Comparison of ENCODE assay signal across 8 cellular contexts in the genomic region with DNA sequence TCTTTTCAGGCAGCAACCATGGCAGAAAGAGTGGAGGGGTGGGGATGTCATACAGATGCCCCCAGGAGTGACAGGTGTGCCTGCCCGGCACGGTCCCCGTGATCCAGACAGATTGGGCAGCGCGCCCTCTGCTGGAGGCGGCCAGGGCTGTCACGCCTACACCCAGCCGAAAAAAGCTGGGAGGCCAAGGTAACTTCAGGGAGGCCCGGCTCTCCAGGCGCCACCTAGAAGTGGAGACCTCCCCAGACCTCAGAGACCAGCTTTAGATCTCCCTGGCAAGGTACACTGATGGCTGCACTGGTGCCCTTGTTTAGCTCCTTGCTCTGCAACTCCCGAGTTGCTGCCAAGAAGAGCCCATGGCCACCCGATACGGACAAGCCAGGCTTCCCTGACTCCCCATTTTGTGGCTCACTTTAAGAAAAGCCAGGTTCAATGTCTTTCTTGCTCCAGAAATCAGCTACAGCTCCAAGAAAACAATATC. TPM values are rescaled to one million over a fixed set of nuclear protein-coding genes. Genes with fewer than 3 reads are reported as not detected.
DNase-seq lines count a peak whose midpoint lies in the region; ATAC-seq and TF ChIP-seq lines count a peak whose summit lies in the region.

No MANE protein-coding gene starts in this region.

- H3K36me3 Mint-ChIP-seq in CD8-positive, alpha-beta memory T cell: no peaks in the 10 kb centered on the region
- no peaks in the 10 kb centered on the region for H3K36me3 Mint-ChIP-seq in activated CD8-positive, alpha-beta memory T cell treated with anti-CD3 and anti-CD28 coated beads, Interleukin-2, amount 10 ng/mL, durations not matched to agents 7 days and 5 days
- H3K36me3 Mint-ChIP-seq in endodermal cell (ENCODE audit: low read depth): no peaks in the 10 kb centered on the region
- H3K36me3 Mint-ChIP-seq in naive thymus-derived CD4-positive, alpha-beta T cell: no peaks in the 10 kb centered on the region
- H3K36me3 Mint-ChIP-seq in stimulated activated effector memory CD8-positive, alpha-beta T cell treated with anti-CD3 and anti-CD28 coated beads, Interleukin-12 subunit alpha, Interleukin-12 subunit beta, amount 100 ng/mL, for 72 hours: no peaks in the 10 kb centered on the region

- H3K27ac ChIP-seq in CD8-positive, alpha-beta memory T cell (ENCODE audit: low read depth, low read length): no peak overlapping the region
- no peak overlapping the region for H3K27ac ChIP-seq in HEK293 (ENCODE audit: extremely low read depth, low read depth, low read length)
- H3K27ac ChIP-seq in endodermal cell (ENCODE audit: low read depth, low read length): no peak overlapping the region
- H3K27ac ChIP-seq in naive thymus-derived CD4-positive, alpha-beta T cell (ENCODE audit: low read depth, low read length): no peak overlapping the region

- TF ChIP-seq CTCF in HEK293 (tag by site-specific recombination; IDR thresholded peaks at IDR 0.05): peak; percentile 85
- TF ChIP-seq CTCF in endodermal cell (conservative IDR thresholded peaks at IDR 0.05): peak; percentile 98

- ATAC-seq in activated CD8-positive, alpha-beta memory T cell treated with anti-CD3 and anti-CD28 coated beads, Interleukin-2, amount 10 ng/mL, durations not matched to agents 7 days and 5 days: peak; percentile 95
- ATAC-seq in naive thymus-derived CD4-positive, alpha-beta T cell: peak; percentile 93
- peak; percentile 93 for ATAC-seq in stimulated activated effector memory CD8-positive, alpha-beta T cell treated with anti-CD3 and anti-CD28 coated beads, Interleukin-12 subunit alpha, Interleukin-12 subunit beta, amount 100 ng/mL, for 72 hours
- ATAC-seq in GM21528 (IDR thresholded peaks at IDR 0.05; ENCODE audit: low FRiP score, unreplicated experiment): no peak

- POLR2A ChIA-PET in CD8-positive, alpha-beta memory T cell (lab: Charles Lee): no interaction called here
- POLR2A ChIA-PET in HEK293 (lab: Yijun Ruan, JAX): no interaction called here
- POLR2A ChIA-PET in naive thymus-derived CD4-positive, alpha-beta T cell (lab: Charles Lee): no interaction called here

- intact Hi-C loops in naive thymus-derived CD4-positive, alpha-beta T cell (cut with micrococcal nuclease): loop anchor here (1.0 to 2.0 kb wide), 4 partner anchors 45 to 346 kb away; a partner anchor contains a TSS

- H3K27ac Mint-ChIP-seq in CD8-positive, alpha-beta memory T cell: no peak overlapping the region
- no peak overlapping the region for H3K27ac Mint-ChIP-seq in activated CD8-positive, alpha-beta memory T cell treated with anti-CD3 and anti-CD28 coated beads, Interleukin-2, amount 10 ng/mL, durations not matched to agents 7 days and 5 days
- no peak overlapping the region for H3K27ac Mint-ChIP-seq in endodermal cell
- no peak overlapping the region for H3K27ac Mint-ChIP-seq in naive thymus-derived CD4-positive, alpha-beta T cell
- H3K27ac Mint-ChIP-seq in stimulated activated effector memory CD8-positive, alpha-beta T cell treated with anti-CD3 and anti-CD28 coated beads, Interleukin-12 subunit alpha, Interleukin-12 subunit beta, amount 100 ng/mL, for 72 hours: no peak overlapping the region

- no peak overlapping the region for H3K4me3 ChIP-seq in CD8-positive, alpha-beta memory T cell (ENCODE audit: low read length)
- no peak overlapping the region for H3K4me3 ChIP-seq in HEK293 (ENCODE audit: low read depth, low read length)
- H3K4me3 ChIP-seq in endodermal cell (ENCODE audit: low read length): no peak overlapping the region
- H3K4me3 ChIP-seq in naive thymus-derived CD4-positive, alpha-beta T cell (ENCODE audit: low read length): no peak overlapping the region

- H3K9me3 Mint-ChIP-seq in CD8-positive, alpha-beta memory T cell: no peaks in the 10 kb centered on the region
- H3K9me3 Mint-ChIP-seq in activated CD8-positive, alpha-beta memory T cell treated with anti-CD3 and anti-CD28 coated beads, Interleukin-2, amount 10 ng/mL, durations not matched to agents 7 days and 5 days (ENCODE audit: low read depth): no peaks in the 10 kb centered on the region
- no peaks in the 10 kb centered on the region for H3K9me3 Mint-ChIP-seq in endodermal cell
- H3K9me3 Mint-ChIP-seq in naive thymus-derived CD4-positive, alpha-beta T cell: no peaks in the 10 kb centered on the region
- no peaks in the 10 kb centered on the region for H3K9me3 Mint-ChIP-seq in stimulated activated effector memory CD8-positive, alpha-beta T cell treated with anti-CD3 and anti-CD28 coated beads, Interleukin-12 subunit alpha, Interleukin-12 subunit beta, amount 100 ng/mL, for 72 hours

- 18 to 54% methylated on average over 4 to 13 of the region's 13 CpGs for WGBS in endodermal cell (ENCODE audit: insufficient coverage in 1 of 2, insufficient read length in 1 of 2), 2 experiments

- no peaks in the 10 kb centered on the region for H3K36me3 ChIP-seq in CD8-positive, alpha-beta memory T cell (ENCODE audit: insufficient read depth, low read length)
- H3K36me3 ChIP-seq in HEK293 (ENCODE audit: control insufficient read depth in 2 of 2, insufficient read depth in 1 of 2, low read length in 2 of 2) (no peaks in the 10 kb centered on the region), endodermal cell (ENCODE audit: control insufficient read depth, insufficient read depth, low read length) (no peaks in the 10 kb centered on the region)
- no peaks in the 10 kb centered on the region for H3K36me3 ChIP-seq in naive thymus-derived CD4-positive, alpha-beta T cell (ENCODE audit: control insufficient read depth in 2 of 3, insufficient read depth in 3 of 3, low read length in 3 of 3)

- H3K4me1 Mint-ChIP-seq in CD8-positive, alpha-beta memory T cell: peaks cover 0 to 4% (median 0%) of the 10 kb centered on the region in 3 donors
- no peaks in the 10 kb centered on the region for H3K4me1 Mint-ChIP-seq in activated CD8-positive, alpha-beta memory T cell treated with anti-CD3 and anti-CD28 coated beads, Interleukin-2, amount 10 ng/mL, durations not matched to agents 7 days and 5 days
- H3K4me1 Mint-ChIP-seq in endodermal cell: no peaks in the 10 kb centered on the region
- peaks cover 3 to 19% (median 15%) of the 10 kb centered on the region in 7 donors for H3K4me1 Mint-ChIP-seq in naive thymus-derived CD4-positive, alpha-beta T cell
- H3K4me1 Mint-ChIP-seq in stimulated activated effector memory CD8-positive, alpha-beta T cell treated with anti-CD3 and anti-CD28 coated beads, Interleukin-12 subunit alpha, Interleukin-12 subunit beta, amount 100 ng/mL, for 72 hours: peaks cover 6% of the 10 kb centered on the region

- H3K27me3 ChIP-seq in CD8-positive, alpha-beta memory T cell (ENCODE audit: insufficient read depth, low read length, poor library complexity, severe bottlenecking): peaks cover 3% of the 10 kb centered on the region
- peaks cover 16% of the 10 kb centered on the region for H3K27me3 ChIP-seq in endodermal cell (ENCODE audit: control insufficient read depth, insufficient read depth, low read length, poor library complexity, severe bottlenecking)
- H3K27me3 ChIP-seq in naive thymus-derived CD4-positive, alpha-beta T cell (ENCODE audit: control insufficient read depth in 2 of 2, insufficient read depth in 2 of 2, low read length in 2 of 2): no peaks in the 10 kb centered on the region

- H3K9ac ChIP-seq in endodermal cell (ENCODE audit: extremely low read depth, low read length, poor library complexity, severe bottlenecking): no peak overlapping the region

- no peak overlapping the region for H3K4me3 Mint-ChIP-seq in CD8-positive, alpha-beta memory T cell
- no peak overlapping the region for H3K4me3 Mint-ChIP-seq in activated CD8-positive, alpha-beta memory T cell treated with anti-CD3 and anti-CD28 coated beads, Interleukin-2, amount 10 ng/mL, durations not matched to agents 7 days and 5 days
- H3K4me3 Mint-ChIP-seq in endodermal cell: no peak overlapping the region
- peak overlapping the region in 1 of 10 donors; percentile 45 for H3K4me3 Mint-ChIP-seq in naive thymus-derived CD4-positive, alpha-beta T cell
- no peak overlapping the region for H3K4me3 Mint-ChIP-seq in stimulated activated effector memory CD8-positive, alpha-beta T cell treated with anti-CD3 and anti-CD28 coated beads, Interleukin-12 subunit alpha, Interleukin-12 subunit beta, amount 100 ng/mL, for 72 hours

- peaks cover 5% of the 10 kb centered on the region for H3K4me1 ChIP-seq in CD8-positive, alpha-beta memory T cell (ENCODE audit: insufficient read depth, low read length)
- H3K4me1 ChIP-seq in HEK293 (ENCODE audit: control insufficient read depth, insufficient read depth, low read length) (no peaks in the 10 kb centered on the region), endodermal cell (ENCODE audit: control insufficient read depth, insufficient read depth, low read length) (no peaks in the 10 kb centered on the region)
- H3K4me1 ChIP-seq in naive thymus-derived CD4-positive, alpha-beta T cell (ENCODE audit: control insufficient read depth in 2 of 2, insufficient read depth in 2 of 2, low read length in 2 of 2): peaks cover 0 to 4% of the 10 kb centered on the region in 2 donors

- DNase-seq in CD8-positive, alpha-beta memory T cell: peak; percentile 50 to 70 (median 61)
- peak; percentile 15 for DNase-seq in NCI-H82 treated with DMSO at 0.1 percent for 48 hours (lab: John Stamatoyannopoulos, UW; ENCODE audit: unreplicated experiment)
- peak; percentile 75 for DNase-seq in activated CD8-positive, alpha-beta memory T cell treated with anti-CD3 and anti-CD28 coated beads, Interleukin-2, amount 10 ng/mL, durations not matched to agents 7 days and 5 days
- peak; percentile 97 for DNase-seq in endodermal cell
- peak; percentile 38 to 81 (median 64) for DNase-seq in naive thymus-derived CD4-positive, alpha-beta T cell
- peak; percentile 84 to 85 for DNase-seq in stimulated activated effector memory CD8-positive, alpha-beta T cell treated with anti-CD3 and anti-CD28 coated beads, Interleukin-12 subunit alpha, Interleukin-12 subunit beta, amount 100 ng/mL, for 72 hours (ENCODE audit: low spot score in 2 of 2)

- CTCF ChIA-PET in CD8-positive, alpha-beta memory T cell (lab: Charles Lee): interaction anchor here (0.7 to 2.8 kb wide), 16 partner anchors 9 to 348 kb away, joined by 3 to 15 read pairs (median 4); a partner anchor contains a TSS
- CTCF ChIA-PET in HEK293 (lab: Yijun Ruan, JAX): interaction anchor here (0.5 to 3.2 kb wide), 61 partner anchors 8 to 1991 kb away, joined by 3 to 89 read pairs (median 5); a partner anchor contains a TSS
- CTCF ChIA-PET in activated CD8-positive, alpha-beta memory T cell treated with anti-CD3 and anti-CD28 coated beads, Interleukin-2, amount 10 ng/mL, durations not matched to agents 7 days and 5 days (lab: Charles Lee): interaction anchor here (0.7 to 3.3 kb wide), 21 partner anchors 9 to 554 kb away, joined by 3 to 28 read pairs (median 4); no protein-coding TSS in a partner anchor
- CTCF ChIA-PET in naive thymus-derived CD4-positive, alpha-beta T cell (lab: Charles Lee): interaction anchor here (0.7 to 1.9 kb wide), 13 partner anchors 9 to 989 kb away, joined by 3 to 9 read pairs (median 3); no protein-coding TSS in a partner anchor

- peaks cover 32 to 69% of the 10 kb centered on the region in 2 donors for H3K27me3 Mint-ChIP-seq in CD8-positive, alpha-beta memory T cell
- peaks cover 58% of the 10 kb centered on the region for H3K27me3 Mint-ChIP-seq in activated CD8-positive, alpha-beta memory T cell treated with anti-CD3 and anti-CD28 coated beads, Interleukin-2, amount 10 ng/mL, durations not matched to agents 7 days and 5 days
- peaks cover 11% of the 10 kb centered on the region for H3K27me3 Mint-ChIP-seq in endodermal cell (ENCODE audit: insufficient read depth)
- H3K27me3 Mint-ChIP-seq in naive thymus-derived CD4-positive, alpha-beta T cell: peaks cover 25 to 40% (median 33%) of the 10 kb centered on the region in 5 donors

- H3K9me3 ChIP-seq in CD8-positive, alpha-beta memory T cell (ENCODE audit: low read length): no peaks in the 10 kb centered on the region
- no peaks in the 10 kb centered on the region for H3K9me3 ChIP-seq in HEK293 (ENCODE audit: control insufficient read depth, insufficient read depth, low read depth, low read length)
- no peaks in the 10 kb centered on the region for H3K9me3 ChIP-seq in endodermal cell (ENCODE audit: control insufficient read depth, low read length)
- H3K9me3 ChIP-seq in naive thymus-derived CD4-positive, alpha-beta T cell (ENCODE audit: control insufficient read depth in 2 of 3, low read length in 3 of 3): no peaks in the 10 kb centered on the region

RNA-seq across cellular contexts. Expression of a gene that starts 6.6 kb away (rescaled TPM):
- total RNA-seq in CD8-positive, alpha-beta memory T cell: not detected
- not detected for polyA plus RNA-seq in CD8-positive, alpha-beta memory T cell
- total RNA-seq in activated CD8-positive, alpha-beta memory T cell treated with anti-CD3 and anti-CD28 coated beads, Interleukin-2, amount 10 ng/mL, durations not matched to agents 7 days and 5 days: not detected
- total RNA-seq in endodermal cell: 1 to 10 TPM; 1.8 to 6.2 TPM
- polyA plus RNA-seq in endodermal cell (2013, experiment 1 of 2): 0.82 TPM
- polyA plus RNA-seq in endodermal cell (2013, experiment 2 of 2): 0.66 TPM
- not detected for total RNA-seq in naive thymus-derived CD4-positive, alpha-beta T cell
- polyA plus RNA-seq in naive thymus-derived CD4-positive, alpha-beta T cell: 1 to 10 TPM; 1.3 TPM

RNA-seq across cellular contexts. Expression of a gene that starts 10.9 kb away (rescaled TPM):
- total RNA-seq in CD8-positive, alpha-beta memory T cell: not detected
- not detected for polyA plus RNA-seq in CD8-positive, alpha-beta memory T cell
- total RNA-seq in activated CD8-positive, alpha-beta memory T cell treated with anti-CD3 and anti-CD28 coated beads, Interleukin-2, amount 10 ng/mL, durations not matched to agents 7 days and 5 days: not detected
- not detected for total RNA-seq in endodermal cell
- not detected for polyA plus RNA-seq in endodermal cell (2013, experiment 1 of 2)
- polyA plus RNA-seq in endodermal cell (2013, experiment 2 of 2): not detected
- total RNA-seq in naive thymus-derived CD4-positive, alpha-beta T cell: under 1 TPM in 1 of 5 experiments, not detected in 4; 0.61 TPM
- polyA plus RNA-seq in naive thymus-derived CD4-positive, alpha-beta T cell: not detected

RNA-seq across cellular contexts. Expression of a gene that starts 41.0 kb away (rescaled TPM):
- total RNA-seq in CD8-positive, alpha-beta memory T cell: not detected
- not detected for polyA plus RNA-seq in CD8-positive, alpha-beta memory T cell
- total RNA-seq in activated CD8-positive, alpha-beta memory T cell treated with anti-CD3 and anti-CD28 coated beads, Interleukin-2, amount 10 ng/mL, durations not matched to agents 7 days and 5 days: not detected
- not detected for total RNA-seq in endodermal cell
- polyA plus RNA-seq in endodermal cell (2013, experiment 1 of 2): 0.85 TPM
- polyA plus RNA-seq in endodermal cell (2013, experiment 2 of 2): 0.29 TPM
- not detected for total RNA-seq in naive thymus-derived CD4-positive, alpha-beta T cell
- polyA plus RNA-seq in naive thymus-derived CD4-positive, alpha-beta T cell: not detected

RNA-seq across cellular contexts. Expression of a gene that starts 55.3 kb away (rescaled TPM):
- 1 to 10 TPM in 1 of 2 experiments, under 1 TPM in 1; 0.91 to 1.1 TPM for total RNA-seq in CD8-positive, alpha-beta memory T cell
- 6.1 TPM for polyA plus RNA-seq in CD8-positive, alpha-beta memory T cell
- total RNA-seq in activated CD8-positive, alpha-beta memory T cell treated with anti-CD3 and anti-CD28 coated beads, Interleukin-2, amount 10 ng/mL, durations not matched to agents 7 days and 5 days: not detected
- 10 to 100 TPM; 16.7 to 24.4 TPM for total RNA-seq in endodermal cell
- 11.9 TPM for polyA plus RNA-seq in endodermal cell (2013, experiment 1 of 2)
- 11.8 TPM for polyA plus RNA-seq in endodermal cell (2013, experiment 2 of 2)
- total RNA-seq in naive thymus-derived CD4-positive, alpha-beta T cell: 10 to 100 TPM in 2 of 5 experiments, 1 to 10 TPM in 2, under 1 TPM in 1; 0.17 to 16.9 (median 4.9) TPM
- 1 to 10 TPM; 3.2 to 4.4 TPM for polyA plus RNA-seq in naive thymus-derived CD4-positive, alpha-beta T cell

Comparison
In these comparisons a context has a peak if more than half of its experiments do, and no peak if none do; other contexts are left out.
1. DNase-seq: peak in every context shown above with its lines; median percentile 97 in endodermal cell; 84 in stimulated activated effector memory CD8-positive, alpha-beta T cell treated with anti-CD3 and anti-CD28 coated beads, Interleukin-12 subunit alpha, Interleukin-12 subunit beta, amount 100 ng/mL, for 72 hours; 75 in activated CD8-positive, alpha-beta memory T cell treated with anti-CD3 and anti-CD28 coated beads, Interleukin-2, amount 10 ng/mL, durations not matched to agents 7 days and 5 days; 64 in naive thymus-derived CD4-positive, alpha-beta T cell; 61 in CD8-positive, alpha-beta memory T cell; 15 in NCI-H82 treated with DMSO at 0.1 percent for 48 hours.